Comparison of ENCODE assay signal across 17 cellular contexts in genomic region chr13:37429976-37430375, GRCh38.
DNase-seq lines count a peak whose midpoint lies in the region; TF ChIP-seq lines count a peak whose summit lies in the region.
"Had no signal": no experiment of that assay in that cellular context is flagged by ENCODE, and none has a peak within 500 bp of the region (broad histone marks: within the 10 kb centered on the region; RNA-seq: fewer than 3 reads in every experiment).

No MANE protein-coding gene starts in this region.

- in situ Hi-C loops in brain microvascular endothelial cell (cut with HindIII; ENCODE audit: low pct_ligation_motif_present, low sequenced_read_pairs): no loop called here

- H3K27ac ChIP-seq in brain microvascular endothelial cell: no peak overlapping the region
- H3K27ac ChIP-seq: stomach, upper lobe of right lung had no signal

- no peaks in the 10 kb centered on the region for H3K36me3 Mint-ChIP-seq in activated CD4-positive, alpha-beta memory T cell treated with anti-CD3 and anti-CD28 coated beads, Interleukin-2, amount 10 ng/mL, durations not matched to agents 7 days and 5 days (ENCODE audit: low read depth)
- H3K36me3 Mint-ChIP-seq: activated naive CD4-positive, alpha-beta T cell treated with anti-CD3 and anti-CD28 coated beads, Interleukin-2, amount 10 ng/mL, durations not matched to agents 7 days and 5 days; brain had no signal

- H3K27ac Mint-ChIP-seq in activated CD4-positive, alpha-beta memory T cell treated with anti-CD3 and anti-CD28 coated beads, Interleukin-2, amount 10 ng/mL, durations not matched to agents 7 days and 5 days: no peak overlapping the region
- H3K27ac Mint-ChIP-seq: activated naive CD4-positive, alpha-beta T cell treated with anti-CD3 and anti-CD28 coated beads, Interleukin-2, amount 10 ng/mL, durations not matched to agents 7 days and 5 days; brain had no signal

- CTCF ChIA-PET in AG04449 (lab: Yijun Ruan, JAX): interaction anchor here (1.0 kb wide), 1 partner anchor 317 kb away, joined by 4 read pairs; no protein-coding TSS in a partner anchor
- CTCF ChIA-PET in activated CD4-positive, alpha-beta memory T cell treated with anti-CD3 and anti-CD28 coated beads, Interleukin-2, amount 10 ng/mL, durations not matched to agents 7 days and 5 days (lab: Charles Lee): no interaction called here

- no peaks in the 10 kb centered on the region for H3K27me3 ChIP-seq in brain microvascular endothelial cell (replicated peaks)
- H3K27me3 ChIP-seq: stomach, upper lobe of right lung had no signal

- POLR2A ChIA-PET in AG04449 (lab: Yijun Ruan, JAX): interaction anchor here (1.0 kb wide), 1 partner anchor 53 kb away, joined by 3 read pairs; no protein-coding TSS in a partner anchor
- POLR2A ChIA-PET in activated CD4-positive, alpha-beta memory T cell treated with anti-CD3 and anti-CD28 coated beads, Interleukin-2, amount 10 ng/mL, durations not matched to agents 7 days and 5 days (lab: Charles Lee): no interaction called here

- H3K27me3 Mint-ChIP-seq in activated CD4-positive, alpha-beta memory T cell treated with anti-CD3 and anti-CD28 coated beads, Interleukin-2, amount 10 ng/mL, durations not matched to agents 7 days and 5 days: no peaks in the 10 kb centered on the region
- H3K27me3 Mint-ChIP-seq: activated naive CD4-positive, alpha-beta T cell treated with anti-CD3 and anti-CD28 coated beads, Interleukin-2, amount 10 ng/mL, durations not matched to agents 7 days and 5 days had no signal

- H3K36me3 ChIP-seq in brain microvascular endothelial cell (replicated peaks): no peaks in the 10 kb centered on the region
- H3K36me3 ChIP-seq: stomach, upper lobe of right lung had no signal

- no peak overlapping the region for H3K4me3 Mint-ChIP-seq in activated CD4-positive, alpha-beta memory T cell treated with anti-CD3 and anti-CD28 coated beads, Interleukin-2, amount 10 ng/mL, durations not matched to agents 7 days and 5 days
- H3K4me3 Mint-ChIP-seq: activated naive CD4-positive, alpha-beta T cell treated with anti-CD3 and anti-CD28 coated beads, Interleukin-2, amount 10 ng/mL, durations not matched to agents 7 days and 5 days; brain had no signal

- DNase-seq in AG04449 (ENCODE audit: low read depth, low spot score): peak; percentile 75
- DNase-seq in HCEC 1CT: peak; percentile 95
- peak; percentile 65 for DNase-seq in brain microvascular endothelial cell
- peak; percentile 85 to 90 for DNase-seq in foreskin fibroblast
- no peak for DNase-seq in HuH-7 (ENCODE audit: low spot score)
- no peak for DNase-seq in activated CD4-positive, alpha-beta memory T cell treated with anti-CD3 and anti-CD28 coated beads, Interleukin-2, amount 10 ng/mL, durations not matched to agents 7 days and 5 days
- no peak for DNase-seq in NCI-H1417 (lab: John Stamatoyannopoulos, UW)
- DNase-seq in RPMI8226: no peak
- DNase-seq: activated naive CD4-positive, alpha-beta T cell treated with anti-CD3 and anti-CD28 coated beads, Interleukin-2, amount 10 ng/mL, durations not matched to agents 7 days and 5 days; activated T-cell treated with anti-CD3 and anti-CD28 coated beads for 4 hours; left cardiac atrium; NCI-H1092 treated with DMSO at 0.1 percent for 48 hours; NCI-H774; retina; stomach; upper lobe of right lung had no signal

- TF ChIP-seq CTCF in AG04449 (IDR thresholded peaks at IDR 0.05; ENCODE audit: insufficient read depth, low read length, missing control alignments) (no peak), brain microvascular endothelial cell (IDR thresholded peaks at IDR 0.05; ENCODE audit: low read depth, low read length, missing control alignments) (no peak), foreskin fibroblast (IDR thresholded peaks at IDR 0.05; ENCODE audit: low read depth, low read length) (no peak)

- H3K9me3 Mint-ChIP-seq in activated CD4-positive, alpha-beta memory T cell treated with anti-CD3 and anti-CD28 coated beads, Interleukin-2, amount 10 ng/mL, durations not matched to agents 7 days and 5 days: no peaks in the 10 kb centered on the region
- H3K9me3 Mint-ChIP-seq: activated naive CD4-positive, alpha-beta T cell treated with anti-CD3 and anti-CD28 coated beads, Interleukin-2, amount 10 ng/mL, durations not matched to agents 7 days and 5 days; brain had no signal

- H3K4me1 Mint-ChIP-seq in activated CD4-positive, alpha-beta memory T cell treated with anti-CD3 and anti-CD28 coated beads, Interleukin-2, amount 10 ng/mL, durations not matched to agents 7 days and 5 days: no peaks in the 10 kb centered on the region
- H3K4me1 Mint-ChIP-seq: activated naive CD4-positive, alpha-beta T cell treated with anti-CD3 and anti-CD28 coated beads, Interleukin-2, amount 10 ng/mL, durations not matched to agents 7 days and 5 days; brain had no signal

- H3K4me3 ChIP-seq in AG04449 (ENCODE audit: low read depth, low read length) (no peak overlapping the region), brain microvascular endothelial cell (ENCODE audit: low read depth, low read length) (no peak overlapping the region), foreskin fibroblast (ENCODE audit: low read depth in 1 of 2, low read length in 2 of 2) (no peak overlapping the region)
- H3K4me3 ChIP-seq: stomach, upper lobe of right lung had no signal

Comparison
In these comparisons a context has a peak if more than half of its experiments do, and no peak if none do; other contexts are left out.
1. DNase-seq: peak in AG04449 (single experiment), HCEC 1CT (single experiment), brain microvascular endothelial cell (single experiment) and foreskin fibroblast (2 of 2); none in HuH-7 (single experiment), activated CD4-positive, alpha-beta memory T cell treated with anti-CD3 and anti-CD28 coated beads, Interleukin-2, amount 10 ng/mL, durations not matched to agents 7 days and 5 days (single experiment), NCI-H1417 (0 of 3) and RPMI8226 (single experiment).